In the genomic region with DNA sequence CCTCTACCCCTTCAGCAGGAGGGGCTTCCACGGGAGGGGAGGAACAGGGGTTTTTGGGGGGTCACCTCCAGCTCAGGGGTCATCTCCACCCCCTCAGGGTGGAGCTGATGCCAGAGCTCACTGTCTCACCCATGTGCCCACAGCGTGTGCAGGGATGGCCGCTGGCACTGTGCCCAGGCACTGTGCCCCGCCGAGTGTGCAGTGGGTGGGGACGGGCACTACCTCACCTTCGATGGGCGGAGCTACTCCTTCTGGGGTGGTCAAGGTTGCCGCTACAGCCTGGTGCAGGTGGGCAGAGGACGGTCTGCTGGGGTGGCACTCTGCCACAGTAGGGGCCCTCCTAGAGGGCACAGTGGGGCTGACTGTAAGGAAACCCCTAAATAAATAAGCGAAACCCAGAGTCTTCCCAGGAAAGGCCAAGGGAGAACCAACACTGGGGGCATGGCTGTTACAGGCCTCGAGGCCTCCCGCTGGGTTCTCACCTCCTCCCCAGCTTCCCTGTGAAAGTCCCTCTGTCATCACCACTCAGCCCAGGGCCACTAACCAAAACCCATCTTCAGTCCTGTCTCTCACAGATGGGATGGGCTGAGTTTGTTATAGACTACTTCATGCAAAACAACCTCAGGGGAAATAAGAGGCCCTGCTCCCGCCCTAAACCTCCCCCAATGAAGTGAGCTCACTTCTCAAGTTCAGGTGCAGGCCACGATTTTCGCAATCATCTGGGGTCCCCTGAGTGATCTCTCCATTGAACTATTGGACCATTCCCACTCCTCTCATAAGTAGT, we compare ENCODE assay signal across 22 cellular contexts. TPM values are rescaled to one million over a fixed set of nuclear protein-coding genes. Genes with fewer than 3 reads are reported as not detected.
DNase-seq lines count a peak whose midpoint lies in the region; ATAC-seq, FAIRE-seq and TF ChIP-seq lines count a peak whose summit lies in the region.
"Had no signal": no experiment of that assay in that cellular context is flagged by ENCODE, and none has a peak within 500 bp of the region (broad histone marks: within the 10 kb centered on the region; RNA-seq: fewer than 3 reads in every experiment).

No MANE protein-coding gene starts in this region.

- no peaks in the 10 kb centered on the region for H3K27me3 ChIP-seq in BLaER1 treated with 17β-estradiol and CSF1 and Interleukin-3, amounts not matched to agents 10 nM and 100 nM
- H3K27me3 ChIP-seq in bronchial epithelial cell (ENCODE audit: control insufficient read depth, insufficient read depth, low read length) = peaks cover 8% of the 10 kb centered on the region
- H3K27me3 ChIP-seq in body of pancreas = no peaks in the 10 kb centered on the region

- no peak overlapping the region for H3K9ac ChIP-seq in BLaER1 treated with 17β-estradiol and CSF1 and Interleukin-3, amounts not matched to agents 10 nM and 100 nM

- DNase-seq in GM12865 (ENCODE audit: low read depth) (peak; percentile 10), NAMALWA (ENCODE audit: low spot score) (peak; percentile 49), bronchial epithelial cell (ENCODE audit: low read depth) (no peak), GDM1 (lab: John Stamatoyannopoulos, UW) (no peak), NCI-H526 (lab: John Stamatoyannopoulos, UW) (no peak), body of pancreas (no peak)
- DNase-seq: Caco-2; CD4-positive, alpha-beta memory T cell; DND-41; GOT3; MV-4-11; NCI-H1417; NCI-H1694 treated with DMSO at 0.1 percent for 48 hours; NCI-H2107; NCI-H446 treated with DMSO at 0.1 percent for 48 hours; NK-92 treated with Interleukin-12 subunit alpha and Interleukin-12 subunit beta, amount 100 ng/mL, for 24 hours had no signal

- no peak overlapping the region for H3K4me3 ChIP-seq in BLaER1 treated with 17β-estradiol and CSF1 and Interleukin-3, amounts not matched to agents 10 nM and 100 nM
- H3K4me3 ChIP-seq in GM12865 (ENCODE audit: low read depth, low read length) (no peak overlapping the region), bronchial epithelial cell (ENCODE audit: low read depth, low read length) (no peak overlapping the region), body of pancreas (no peak overlapping the region)

- H4K20me1 ChIP-seq in BLaER1 treated with 17β-estradiol and CSF1 and Interleukin-3, amounts not matched to agents 10 nM and 100 nM = peaks cover 0 to 8% (median 0%) of the 10 kb centered on the region in 11 experiments; a peak in 2 of 22 replicates

- H3K4me1 ChIP-seq in BLaER1 treated with 17β-estradiol and CSF1 and Interleukin-3, amounts not matched to agents 10 nM and 100 nM = peaks cover 15 to 41% (median 36%) of the 10 kb centered on the region in 10 experiments
- H3K4me1 ChIP-seq in body of pancreas = peaks cover 4% of the 10 kb centered on the region
- H3K4me1 ChIP-seq: Caco-2 had no signal

- ATAC-seq in GM18858 (IDR thresholded peaks at IDR 0.05; ENCODE audit: unreplicated experiment) (no peak), body of pancreas (no peak)
- ATAC-seq: HCT116, Panc1 had no signal

- 73 to 78% methylated on average over 11 to 16 of the region's 16 CpGs for WGBS in body of pancreas, 2 donors

- no peak for TF ChIP-seq CTCF in GM12865 (IDR thresholded peaks at IDR 0.05; ENCODE audit: insufficient read depth, low read depth, low read length, missing control alignments)
- no peak for TF ChIP-seq CTCF in bronchial epithelial cell (IDR thresholded peaks at IDR 0.05; ENCODE audit: insufficient read depth, low read length, severe bottlenecking)
- TF ChIP-seq CTCF in body of pancreas (IDR thresholded peaks at IDR 0.05) = no peak

- peak overlapping the region in 10 of 11 experiments; percentile 2 to 44 (median 24); a peak in 12 of 22 replicates for H3K4me2 ChIP-seq in BLaER1 treated with 17β-estradiol and CSF1 and Interleukin-3, amounts not matched to agents 10 nM and 100 nM

- intact Hi-C loops in body of pancreas (cut with DNase I) = no loop called here

- H3K9me3 ChIP-seq in BLaER1 treated with 17β-estradiol and CSF1 and Interleukin-3, amounts not matched to agents 10 nM and 100 nM (replicated peaks in 1 of 11) = no peaks in the 10 kb centered on the region
- H3K9me3 ChIP-seq in body of pancreas = no peaks in the 10 kb centered on the region
- H3K9me3 ChIP-seq: Caco-2 had no signal

- no peak overlapping the region for H3K27ac ChIP-seq in BLaER1 treated with 17β-estradiol and CSF1 and Interleukin-3, amounts not matched to agents 10 nM and 100 nM
- H3K27ac ChIP-seq in body of pancreas = no peak overlapping the region

- H3K36me3 ChIP-seq in BLaER1 treated with 17β-estradiol and CSF1 and Interleukin-3, amounts not matched to agents 10 nM and 100 nM = no peaks in the 10 kb centered on the region
- H3K36me3 ChIP-seq in bronchial epithelial cell (ENCODE audit: control insufficient read depth, insufficient read depth, low read length) = no peaks in the 10 kb centered on the region
- no peaks in the 10 kb centered on the region for H3K36me3 ChIP-seq in body of pancreas (replicated peaks in 1 of 2; ENCODE audit: insufficient read depth in 1 of 2, low read depth in 2 of 2)

- no peak for TF ChIP-seq POLR2A in body of pancreas (IDR thresholded peaks at IDR 0.05)

- peak; percentile 76 for FAIRE-seq in bronchial epithelial cell (lab: Jason Lieb, UNC)
- FAIRE-seq: HTR-8/SVneo had no signal

RNA-seq across cellular contexts. Expression of a gene that starts 7.4 kb away (rescaled TPM):
- total RNA-seq in bronchial epithelial cell (0.26 and 3.5 TPM in 2 replicates), body of pancreas (10 to 100 TPM in 1 of 2 donors, 1 to 10 TPM in 1; 9.9 to 13.2 TPM)
- total RNA-seq: T-helper 1 cell treated with Interleukin-12 subunit alpha and Interleukin-12 subunit beta and Interleukin-4 antibody, amounts not matched to agents 30 ng/mL and 1 ng/mL, for 36 hours had no signal

RNA-seq across cellular contexts. Expression of a gene that starts 57.3 kb away (rescaled TPM):
- 5.0 and 8.7 TPM in 2 replicates for total RNA-seq in bronchial epithelial cell
- 10 to 100 TPM; 10.9 to 18.8 TPM for total RNA-seq in body of pancreas

Comparison
In these comparisons a context has a peak if more than half of its experiments do, and no peak if none do; other contexts are left out.
1. DNase-seq: peak in GM12865 (single experiment) and NAMALWA (single experiment); none in bronchial epithelial cell (single experiment), GDM1 (single experiment), NCI-H526 (0 of 2) and body of pancreas (0 of 4).